ENCODE assay signal across 23 cellular contexts in genomic region chr1:97364086-97364485, GRCh38.
DNase-seq lines count a peak whose midpoint lies in the region; ATAC-seq, FAIRE-seq and TF ChIP-seq lines count a peak whose summit lies in the region.
"Had no signal": no experiment of that assay in that cellular context is flagged by ENCODE, and none has a peak within 500 bp of the region (broad histone marks: within the 10 kb centered on the region; RNA-seq: fewer than 3 reads in every experiment).

No MANE protein-coding gene starts in this region.

- no peak overlapping the region for H3K27ac ChIP-seq in breast epithelium
- H3K27ac ChIP-seq in fibroblast of lung (ENCODE audit: insufficient read depth, low read length), result no peak overlapping the region
- H3K27ac ChIP-seq: 22Rv1, ascending aorta, spleen had no signal

- no peaks in the 10 kb centered on the region for H4K20me1 ChIP-seq in fibroblast of lung (ENCODE audit: control insufficient read depth, extremely low read depth, insufficient read depth, low read length)

- POLR2A ChIA-PET in MCF 10A (lab: Yijun Ruan, JAX), result no interaction called here

- peak; percentile 48; the same call in 1 of the 3 replicates for ATAC-seq in SK-N-SH treated with all-trans-retinoic acid at 6 μM for 48 hours
- no peak for ATAC-seq in GM21423 (IDR thresholded peaks at IDR 0.05; ENCODE audit: unreplicated experiment)
- ATAC-seq: left lobe of liver, Right ventricle myocardium inferior, WTC11 had no signal

- no peaks in the 10 kb centered on the region for H3K27me3 Mint-ChIP-seq in MCF 10A (ENCODE audit: insufficient read depth, unreplicated experiment)
- H3K27me3 Mint-ChIP-seq in T-helper 2 cell treated with Interferon-gamma antibody and Interleukin-4, amounts not matched to agents 5 μg/mL and 100 μg/mL, for 36 hours (ENCODE audit: low read depth), result no peaks in the 10 kb centered on the region
- H3K27me3 Mint-ChIP-seq: activated CD4-positive, alpha-beta memory T cell treated with anti-CD3 and anti-CD28 coated beads, Interleukin-2, amount 10 ng/mL, durations not matched to agents 7 days and 5 days; CD4-positive, CD25-positive, alpha-beta regulatory T cell had no signal

- no peak overlapping the region for H3K4me2 ChIP-seq in fibroblast of lung (ENCODE audit: extremely low read depth, insufficient read depth, low read length)

- H3K4me1 ChIP-seq in breast epithelium, result no peaks in the 10 kb centered on the region
- peaks cover 3% of the 10 kb centered on the region for H3K4me1 ChIP-seq in fibroblast of lung (ENCODE audit: control insufficient read depth, extremely low read depth, insufficient read depth, low read length)
- H3K4me1 ChIP-seq: ascending aorta, spleen had no signal

- no peak overlapping the region for H2AFZ ChIP-seq in fibroblast of lung (ENCODE audit: low read length)

- H3K27me3 ChIP-seq in breast epithelium (no peaks in the 10 kb centered on the region), fibroblast of lung (ENCODE audit: control insufficient read depth, insufficient read depth, low read length) (no peaks in the 10 kb centered on the region)
- H3K27me3 ChIP-seq: ascending aorta, spleen had no signal

- CTCF ChIA-PET in MCF 10A (lab: Yijun Ruan, JAX), result interaction anchor here (0.6 kb wide), 1 partner anchor 122 kb away, joined by 3 read pairs; no protein-coding TSS in a partner anchor

- peaks cover 6% of the 10 kb centered on the region for H3K36me3 Mint-ChIP-seq in MCF 10A (ENCODE audit: insufficient read depth, unreplicated experiment)
- no peaks in the 10 kb centered on the region for H3K36me3 Mint-ChIP-seq in T-helper 2 cell treated with Interferon-gamma antibody and Interleukin-4, amounts not matched to agents 5 μg/mL and 100 μg/mL, for 36 hours (ENCODE audit: low read depth)
- H3K36me3 Mint-ChIP-seq: WTC11 had no signal

- no peak for TF ChIP-seq POLR2A in breast epithelium (IDR thresholded peaks at IDR 0.05)

- FAIRE-seq in urothelium cell line (lab: Jason Lieb, UNC), result no peak
- FAIRE-seq: colon had no signal

- H3K9me3 Mint-ChIP-seq in MCF 10A (ENCODE audit: unreplicated experiment), result peaks cover 9% of the 10 kb centered on the region
- peaks cover 4% of the 10 kb centered on the region for H3K9me3 Mint-ChIP-seq in T-helper 2 cell treated with Interferon-gamma antibody and Interleukin-4, amounts not matched to agents 5 μg/mL and 100 μg/mL, for 36 hours
- H3K9me3 Mint-ChIP-seq: activated CD4-positive, alpha-beta memory T cell treated with anti-CD3 and anti-CD28 coated beads, Interleukin-2, amount 10 ng/mL, durations not matched to agents 7 days and 5 days had no signal

- peaks cover 8% of the 10 kb centered on the region for H3K4me1 Mint-ChIP-seq in MCF 10A (ENCODE audit: insufficient read depth, unreplicated experiment)
- no peaks in the 10 kb centered on the region for H3K4me1 Mint-ChIP-seq in T-helper 2 cell treated with Interferon-gamma antibody and Interleukin-4, amounts not matched to agents 5 μg/mL and 100 μg/mL, for 36 hours (ENCODE audit: low read depth)
- H3K4me1 Mint-ChIP-seq: activated CD4-positive, alpha-beta memory T cell treated with anti-CD3 and anti-CD28 coated beads, Interleukin-2, amount 10 ng/mL, durations not matched to agents 7 days and 5 days; neural crest cell had no signal

- no peak overlapping the region for H3K4me3 Mint-ChIP-seq in MCF 10A (ENCODE audit: unreplicated experiment)
- no peak overlapping the region for H3K4me3 Mint-ChIP-seq in T-helper 2 cell treated with Interferon-gamma antibody and Interleukin-4, amounts not matched to agents 5 μg/mL and 100 μg/mL, for 36 hours
- H3K4me3 Mint-ChIP-seq: activated CD4-positive, alpha-beta memory T cell treated with anti-CD3 and anti-CD28 coated beads, Interleukin-2, amount 10 ng/mL, durations not matched to agents 7 days and 5 days; neural crest cell; T-helper 1 cell treated with Interleukin-12 subunit alpha and Interleukin-12 subunit beta and Interleukin-4 antibody, amounts not matched to agents 30 μg/mL and 1 μg/mL, for 36 hours; WTC11 had no signal

- H3K27ac Mint-ChIP-seq in MCF 10A (ENCODE audit: low read depth, unreplicated experiment), result peak overlapping the region; percentile 61
- H3K27ac Mint-ChIP-seq in T-helper 2 cell treated with Interferon-gamma antibody and Interleukin-4, amounts not matched to agents 5 μg/mL and 100 μg/mL, for 36 hours, result no peak overlapping the region
- H3K27ac Mint-ChIP-seq: activated CD4-positive, alpha-beta memory T cell treated with anti-CD3 and anti-CD28 coated beads, Interleukin-2, amount 10 ng/mL, durations not matched to agents 7 days and 5 days; CD4-positive, CD25-positive, alpha-beta regulatory T cell; T-helper 1 cell treated with Interleukin-12 subunit alpha and Interleukin-12 subunit beta and Interleukin-4 antibody, amounts not matched to agents 30 μg/mL and 1 μg/mL, for 36 hours; WTC11 had no signal

- H3K79me2 ChIP-seq in fibroblast of lung (ENCODE audit: control insufficient read depth, insufficient read depth, low read length), result no peaks in the 10 kb centered on the region

- H3K4me3 ChIP-seq in breast epithelium (no peak overlapping the region), fibroblast of lung (replicated peaks in 1 of 4; ENCODE audit: control extremely low read depth in 1 of 4, insufficient read depth in 1 of 4, low read depth in 3 of 4, low read length in 4 of 4) (no peak overlapping the region)
- H3K4me3 ChIP-seq: ascending aorta, spleen had no signal

- intact Hi-C loops in MCF 10A (cut with micrococcal nuclease), result no loop called here
- intact Hi-C loops in breast epithelium (cut with DNase I; ENCODE audit: low total_unique reads), result no loop called here

- H3K9me3 ChIP-seq in breast epithelium (no peaks in the 10 kb centered on the region), fibroblast of lung (ENCODE audit: control insufficient read depth, insufficient read depth, low read depth, low read length) (no peaks in the 10 kb centered on the region)
- H3K9me3 ChIP-seq: ascending aorta, spleen had no signal

- DNase-seq in MCF 10A (ENCODE audit: unreplicated experiment), result no peak
- DNase-seq in breast epithelium (ENCODE audit: low spot score in 2 of 2), result no peak
- DNase-seq in fibroblast of lung (ENCODE audit: low read depth in 2 of 2), result peak; percentile 41 to 81
- DNase-seq in urothelium cell line (ENCODE audit: low spot score), result peak; percentile 13
- no peak for DNase-seq in T-helper 2 cell treated with Interferon-gamma antibody and Interleukin-4, amounts not matched to agents 5 μg/mL and 100 μg/mL, for 36 hours (ENCODE audit: low spot score)
- no peak for DNase-seq in 8988T
- DNase-seq: activated CD4-positive, alpha-beta memory T cell treated with anti-CD3 and anti-CD28 coated beads, Interleukin-2, amount 10 ng/mL, durations not matched to agents 7 days and 5 days; activated naive CD4-positive, alpha-beta T cell treated with Interleukin-2 at 50 U/mL for 16 hours; activated T-cell treated with anti-CD3 and anti-CD28 coated beads, Interleukin-2, amount 50 U/mL, for 1 hour; CD4-positive, CD25-positive, alpha-beta regulatory T cell; Karpas-422; NCI-H510A treated with DMSO at 0.1 percent for 48 hours; spleen had no signal

- BruUV-seq in MCF 10A (replicated peaks; lab: Mats Ljungman, UMichigan), result no TSS peak

- no peak for TF ChIP-seq CTCF in MCF 10A (IDR thresholded peaks at IDR 0.05; ENCODE audit: unreplicated experiment)
- TF ChIP-seq CTCF in breast epithelium (IDR thresholded peaks at IDR 0.05), result no peak
- TF ChIP-seq CTCF in fibroblast of lung (conservative IDR thresholded peaks at IDR 0.05 in 1 of 2, IDR thresholded peaks at IDR 0.05 in 1 of 2; ENCODE audit: low read depth in 1 of 2, low read length in 2 of 2), result no peak

- H3K36me3 ChIP-seq in breast epithelium (no peaks in the 10 kb centered on the region), fibroblast of lung (ENCODE audit: control insufficient read depth, insufficient read depth, low read length) (no peaks in the 10 kb centered on the region)
- H3K36me3 ChIP-seq: ascending aorta had no signal

- H3K9ac ChIP-seq in fibroblast of lung (ENCODE audit: insufficient read depth, low read length), result no peak overlapping the region

TF ChIP-seq in SK-N-SH treated with all-trans-retinoic acid at 6 μM for 48 hours, 23 proteins besides CTCF, POLR2A, EP300 and RAD21 (continues in another document):
- TF ChIP-seq ZNF565 (CRISPR knock-in tag; conservative IDR thresholded peaks at IDR 0.05; ENCODE audit: low read depth) (no peak), ARNTL (CRISPR knock-in tag; IDR thresholded peaks at IDR 0.05; ENCODE audit: borderline replicate concordance, low read depth) (no peak), OSR1 (CRISPR knock-in tag; IDR thresholded peaks at IDR 0.05) (no peak), ZFP3 (CRISPR knock-in tag; IDR thresholded peaks at IDR 0.05) (no peak), POU6F1 (CRISPR knock-in tag; IDR thresholded peaks at IDR 0.05; ENCODE audit: borderline replicate concordance, low read depth) (no peak), SNAI2 (CRISPR knock-in tag; IDR thresholded peaks at IDR 0.05) (no peak), ZNF8 (CRISPR knock-in tag; IDR thresholded peaks at IDR 0.05) (no peak), GLIS3 (CRISPR knock-in tag; IDR thresholded peaks at IDR 0.05) (no peak), RARB (CRISPR knock-in tag; IDR thresholded peaks at IDR 0.05) (no peak), CSDC2 (CRISPR knock-in tag; IDR thresholded peaks at IDR 0.05) (no peak)

Comparison
In these comparisons a context has a peak if more than half of its experiments do, and no peak if none do; other contexts are left out.
1. DNase-seq: peak in fibroblast of lung (2 of 2) and urothelium cell line (single experiment); none in MCF 10A (single experiment), breast epithelium (0 of 2), T-helper 2 cell treated with Interferon-gamma antibody and Interleukin-4, amounts not matched to agents 5 μg/mL and 100 μg/mL, for 36 hours (single experiment) and 8988T (single experiment).